ENCODE assay signal across 27 cellular contexts in the genomic region with DNA sequence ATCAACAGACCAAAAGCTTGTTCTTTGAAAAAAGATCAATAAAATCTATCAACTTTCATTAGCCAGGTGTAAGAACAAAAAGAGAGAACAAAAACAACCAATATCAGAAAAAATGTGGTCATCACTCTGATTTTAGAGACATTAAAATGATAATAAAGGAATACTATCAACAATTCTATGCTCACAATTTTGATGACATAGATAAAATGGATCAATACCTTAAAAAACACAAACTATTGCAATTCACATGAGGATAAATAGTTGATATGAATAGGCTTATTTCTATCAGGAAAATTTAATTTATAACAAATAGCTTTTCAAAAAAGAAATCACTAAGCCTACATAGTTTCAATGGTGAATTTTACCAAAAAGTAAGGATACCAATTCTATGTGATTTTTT.
DNase-seq lines count a peak whose midpoint lies in the region; ATAC-seq, FAIRE-seq and TF ChIP-seq lines count a peak whose summit lies in the region.
"Had no signal": no experiment of that assay in that cellular context is flagged by ENCODE, and none has a peak within 500 bp of the region (broad histone marks: within the 10 kb centered on the region; RNA-seq: fewer than 3 reads in every experiment).

No MANE protein-coding gene starts in this region.

- H3K36me3 ChIP-seq in HepG2 (replicated peaks in 1 of 2; ENCODE audit: control insufficient read depth in 1 of 2, insufficient read depth in 2 of 2, low read length in 2 of 2) (no peaks in the 10 kb centered on the region), right lobe of liver (no peaks in the 10 kb centered on the region)
- H3K36me3 ChIP-seq: BE2C; BLaER1; BLaER1 treated with 17β-estradiol and CSF1 and Interleukin-3, amounts not matched to agents 10 nM and 100 nM had no signal

- intact Hi-C loops in HepG2 (cut with micrococcal nuclease; ENCODE audit: unreplicated experiment): no loop called here
- intact Hi-C loops in right lobe of liver (cut with DNase I): no loop called here

- DNase-seq in HepG2 (ENCODE audit: low spot score) (no peak), right lobe of liver (no peak)
- DNase-seq: 8988T; ACHN; AML-193; BE2C; C1 segment of cervical spinal cord; Caco-2; Calu3; CD4-positive, alpha-beta memory T cell; CD4-positive, alpha-beta T cell; CD4-positive, CD25-positive, alpha-beta regulatory T cell; CD8-positive, alpha-beta memory T cell; CD8-positive, alpha-beta T cell; COR-L47; DMS 273 treated with DMSO at 0.1 percent for 48 hours; DMS153; DMS79; DMS79 treated with DMSO at 0.1 percent for 48 hours; DND-41; EL had no signal

- H3K4me3 ChIP-seq in HepG2 (replicated peaks in 1 of 3; ENCODE audit: insufficient read depth in 1 of 3, low read depth in 2 of 3, low read length in 3 of 3) (no peak overlapping the region), right lobe of liver (no peak overlapping the region)
- H3K4me3 ChIP-seq: A549; BLaER1; BLaER1 treated with 17β-estradiol and CSF1 and Interleukin-3, amounts not matched to agents 10 nM and 100 nM had no signal

- ATAC-seq in HepG2: no peak
- no peak for ATAC-seq in right lobe of liver
- ATAC-seq: A549; CD8-positive, alpha-beta T cell had no signal

- no peaks in the 10 kb centered on the region for H3K79me2 ChIP-seq in HepG2 (ENCODE audit: insufficient read depth, low read length)

- no peak overlapping the region for H2AFZ ChIP-seq in HepG2 (ENCODE audit: low read length)

- H3K9ac ChIP-seq in HepG2 (ENCODE audit: insufficient read depth, low read depth, low read length): no peak overlapping the region
- H3K9ac ChIP-seq: BLaER1; BLaER1 treated with 17β-estradiol and CSF1 and Interleukin-3, amounts not matched to agents 10 nM and 100 nM had no signal

- POLR2A ChIA-PET in HepG2 (lab: Yijun Ruan, JAX): no interaction called here

- H3K9me3 ChIP-seq in HepG2 (ENCODE audit: low read length) (no peaks in the 10 kb centered on the region), right lobe of liver (no peaks in the 10 kb centered on the region)
- H3K9me3 ChIP-seq: A549; BE2C; BLaER1; BLaER1 treated with 17β-estradiol and CSF1 and Interleukin-3, amounts not matched to agents 10 nM and 100 nM; Caco-2 had no signal

- TF ChIP-seq EP300 in HepG2 (IDR thresholded peaks at IDR 0.05; ENCODE audit: low read depth in 2 of 2, low read length in 2 of 2): no peak
- no peak for TF ChIP-seq EP300 in HepG2 (CRISPR knock-in tag; IDR thresholded peaks at IDR 0.05; ENCODE audit: borderline replicate concordance)

- H3K27me3 ChIP-seq in HepG2 (ENCODE audit: control insufficient read depth in 1 of 2, insufficient read depth in 2 of 2, low read length in 2 of 2): no peaks in the 10 kb centered on the region; a peak in 1 of 5 replicates
- H3K27me3 ChIP-seq in right lobe of liver: no peaks in the 10 kb centered on the region
- H3K27me3 ChIP-seq: BE2C; BLaER1; BLaER1 treated with 17β-estradiol and CSF1 and Interleukin-3, amounts not matched to agents 10 nM and 100 nM had no signal

- in situ Hi-C loops in HepG2 (cut with HindIII; ENCODE audit: extremely low pct_ligation_motif_present, low pct_unique_long_range_greater_than_20kb): no loop called here

- H3K4me2 ChIP-seq in HepG2 (ENCODE audit: low read depth, low read length): no peak overlapping the region
- H3K4me2 ChIP-seq: A549; BLaER1; BLaER1 treated with 17β-estradiol and CSF1 and Interleukin-3, amounts not matched to agents 10 nM and 100 nM had no signal

- no peak for TF ChIP-seq CTCF in HepG2 (CRISPR knock-in tag; IDR thresholded peaks at IDR 0.05)
- no peak for TF ChIP-seq CTCF in right lobe of liver (IDR thresholded peaks at IDR 0.05)

- BruUV-seq in HepG2 (replicated peaks; lab: Mats Ljungman, UMichigan): no TSS peak

- no peaks in the 10 kb centered on the region for H3K4me1 ChIP-seq in HepG2 (ENCODE audit: insufficient read depth, low read length)
- H3K4me1 ChIP-seq in right lobe of liver: no peaks in the 10 kb centered on the region
- H3K4me1 ChIP-seq: A549; BE2C; BLaER1; BLaER1 treated with 17β-estradiol and CSF1 and Interleukin-3, amounts not matched to agents 10 nM and 100 nM; Caco-2 had no signal

- TF ChIP-seq RAD21 in HepG2 (CRISPR knock-in tag; IDR thresholded peaks at IDR 0.05): no peak

- H3K27ac ChIP-seq in HepG2 (ENCODE audit: extremely low read length, insufficient read depth, low read length) (no peak overlapping the region), right lobe of liver (no peak overlapping the region)
- H3K27ac ChIP-seq: 22Rv1; A549; BLaER1; BLaER1 treated with 17β-estradiol and CSF1 and Interleukin-3, amounts not matched to agents 10 nM and 100 nM; C4-2B had no signal

- no peak for FAIRE-seq in HepG2 (lab: Jason Lieb, UNC)
- FAIRE-seq: A549, D721Med had no signal

- CTCF ChIA-PET in HepG2 (lab: Yijun Ruan, JAX; ENCODE audit: low intra/inter-chr PET ratio, low total read pairs): no interaction called here

- TF ChIP-seq POLR2A in HepG2 (IDR thresholded peaks at IDR 0.05; ENCODE audit: insufficient read depth in 1 of 2, low read depth in 2 of 2, low read length in 2 of 2) (no peak), right lobe of liver (IDR thresholded peaks at IDR 0.05) (no peak)

- H4K20me1 ChIP-seq in HepG2 (ENCODE audit: insufficient read depth, low read length): no peaks in the 10 kb centered on the region
- H4K20me1 ChIP-seq: BLaER1; BLaER1 treated with 17β-estradiol and CSF1 and Interleukin-3, amounts not matched to agents 10 nM and 100 nM had no signal

TF ChIP-seq in HepG2, 621 proteins besides CTCF, POLR2A, EP300 and RAD21:
- TF ChIP-seq ZIK1 (CRISPR knock-in tag; IDR thresholded peaks at IDR 0.05; ENCODE audit: borderline replicate concordance, low read depth): no peak
- peak; percentile 58; the same call in 1 of the 2 replicates for TF ChIP-seq MAFF (IDR thresholded peaks at IDR 0.05; ENCODE audit: low read depth, low read length)
- TF ChIP-seq MEF2D (CRISPR knock-in tag; IDR thresholded peaks at IDR 0.05): no peak
- no peak for TF ChIP-seq SNRNP70 (IDR thresholded peaks at IDR 0.05; ENCODE audit: low read depth, low read length)
- peak; percentile 32 to 70; a peak in 3 of 4 replicates for TF ChIP-seq MAFK (conservative IDR thresholded peaks at IDR 0.05 in 1 of 2, IDR thresholded peaks at IDR 0.05 in 1 of 2; ENCODE audit: low read length in 2 of 2)
TF ChIP-seq in HepG2: peak in this region for 2.
